In the genomic region with DNA sequence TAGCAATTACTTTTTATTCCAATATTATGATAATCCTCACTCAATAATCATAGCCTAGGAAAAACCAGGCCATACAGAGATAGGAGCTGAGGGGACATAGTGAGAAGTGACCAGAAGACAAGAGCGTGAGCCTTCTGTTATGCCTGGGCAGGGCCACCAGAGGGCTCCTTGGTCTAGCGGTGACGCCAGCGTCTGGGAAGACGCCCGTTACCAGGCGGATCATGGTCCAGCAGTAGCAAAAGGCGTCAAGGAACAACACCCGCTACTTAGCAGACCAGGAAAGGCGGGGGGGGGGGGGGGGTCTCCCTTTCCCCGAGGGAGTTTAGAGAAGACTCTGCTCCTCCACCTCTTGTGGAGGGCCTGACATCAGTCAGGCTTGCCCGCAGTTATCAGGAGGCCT, we compare ENCODE assay signal across 1 cellular context.
TF ChIP-seq lines count a peak whose summit lies in the region.
"Not testable (repeated sequence)": the region's sequence is repeated elsewhere in the genome, so short reads cannot be mapped to it uniquely, and the experiment has no call there.

No MANE protein-coding gene starts in this region.

TF ChIP-seq in K562, 482 proteins besides CTCF, POLR2A, EP300 and RAD21:
- TF ChIP-seq MYNN (IDR thresholded peaks at IDR 0.05) (peak; percentile 51; the same call in 1 of the 2 replicates), ATF1 (tag; IDR thresholded peaks at IDR 0.05) (peak; percentile 77), ATF7 (IDR thresholded peaks at IDR 0.05) (peak; percentile 45; the same call in 1 of the 2 replicates), L3MBTL2 (IDR thresholded peaks at IDR 0.05) (peak; percentile 35; the same call in 1 of the 2 replicates), KLF16 (IDR thresholded peaks at IDR 0.05) (0 out of 2 replicates have a peak, but pooled peaks have one; percentile 12), CTCFL (IDR thresholded peaks at IDR 0.05; ENCODE audit: borderline replicate concordance, insufficient read depth, low read depth, low read length, poor library complexity, severe bottlenecking) (peak; percentile 14), ZNF740 (tag; IDR thresholded peaks at IDR 0.05) (0 out of 4 replicates have a peak, but pooled peaks of 1 of the 2 experiments have one; percentile 67), STAG1 (CRISPR knock-in tag; IDR thresholded peaks at IDR 0.05; ENCODE audit: borderline replicate concordance) (peak; percentile 70; the same call in 1 of the 2 replicates), ETV5 (CRISPR knock-in tag; IDR thresholded peaks at IDR 0.05; ENCODE audit: low read depth) (0 out of 2 replicates have a peak, but pooled peaks have one; percentile 39), SMC3 (conservative IDR thresholded peaks at IDR 0.05; ENCODE audit: insufficient read depth, low read depth, low read length) (peak; percentile 60; the same call in 1 of the 2 replicates), CXXC5 (CRISPR knock-in tag; IDR thresholded peaks at IDR 0.05) (peak; percentile 49), VEZF1 (CRISPR knock-in tag; IDR thresholded peaks at IDR 0.05) (0 out of 2 replicates have a peak, but pooled peaks have one; percentile 31), SMAD4 (CRISPR knock-in tag; conservative IDR thresholded peaks at IDR 0.05) (peak; percentile 33; the same call in 1 of the 2 replicates), CREM (IDR thresholded peaks at IDR 0.05; ENCODE audit: low read depth) (peak; percentile 87), CTBP1 (IDR thresholded peaks at IDR 0.05; ENCODE audit: borderline replicate concordance) (peak; percentile 23; the same call in 1 of the 2 replicates), E2F6 (IDR thresholded peaks at IDR 0.05; ENCODE audit: borderline replicate concordance in 1 of 2, extremely low read depth in 1 of 2, insufficient read depth in 1 of 2, insufficient read length in 1 of 2, low read depth in 1 of 2, low read length in 1 of 2, poor library complexity in 1 of 2, severe bottlenecking in 1 of 2) (peak in 1 of 2 experiments; percentile 44), TFAP4 (CRISPR knock-in tag; IDR thresholded peaks at IDR 0.05; ENCODE audit: borderline replicate concordance) (peak; percentile 39; the same call in 1 of the 2 replicates), JUND (IDR thresholded peaks at IDR 0.05; ENCODE audit: borderline replicate concordance, low read depth, low read length) (peak; percentile 46; the same call in 1 of the 2 replicates)
- TF ChIP-seq MYNN (CRISPR knock-in tag; IDR thresholded peaks at IDR 0.05); ATF1 (CRISPR knock-in tag; IDR thresholded peaks at IDR 0.05); ZNF740 (CRISPR knock-in tag; IDR thresholded peaks at IDR 0.05); JUND (tag; IDR thresholded peaks at IDR 0.05; ENCODE audit: borderline replicate concordance, low read depth, low read length): not testable (repeated sequence)
- TF ChIP-seq, protein P1, sequence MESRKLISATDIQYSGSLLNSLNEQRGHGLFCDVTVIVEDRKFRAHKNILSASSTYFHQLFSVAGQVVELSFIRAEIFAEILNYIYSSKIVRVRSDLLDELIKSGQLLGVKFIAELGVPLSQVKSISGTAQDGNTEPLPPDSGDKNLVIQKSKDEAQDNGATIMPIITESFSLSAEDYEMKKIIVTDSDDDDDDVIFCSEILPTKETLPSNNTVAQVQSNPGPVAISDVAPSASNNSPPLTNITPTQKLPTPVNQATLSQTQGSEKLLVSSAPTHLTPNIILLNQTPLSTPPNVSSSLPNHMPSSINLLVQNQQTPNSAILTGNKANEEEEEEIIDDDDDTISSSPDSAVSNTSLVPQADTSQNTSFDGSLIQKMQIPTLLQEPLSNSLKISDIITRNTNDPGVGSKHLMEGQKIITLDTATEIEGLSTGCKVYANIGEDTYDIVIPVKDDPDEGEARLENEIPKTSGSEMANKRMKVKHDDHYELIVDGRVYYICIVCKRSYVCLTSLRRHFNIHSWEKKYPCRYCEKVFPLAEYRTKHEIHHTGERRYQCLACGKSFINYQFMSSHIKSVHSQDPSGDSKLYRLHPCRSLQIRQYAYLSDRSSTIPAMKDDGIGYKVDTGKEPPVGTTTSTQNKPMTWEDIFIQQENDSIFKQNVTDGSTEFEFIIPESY (CRISPR knock-in tag; IDR thresholded peaks at IDR 0.05): peak; percentile 99
